ENCODE assay signal across 8 cellular contexts in genomic region chr10:128125944-128126764, GRCh38. TPM values are rescaled to one million over a fixed set of nuclear protein-coding genes. Genes with fewer than 3 reads are reported as not detected.
A peak's percentile ranks its signal among the peaks of the same experiment; 100 is the strongest.
DNase-seq lines count a peak whose midpoint lies in the region; ATAC-seq and TF ChIP-seq lines count a peak whose summit lies in the region.

MKI67 (minus strand) TSS chr10:128126423; CDS start chr10:128125667, 756 bp downstream.

- H3K4me1 ChIP-seq in thymus (ENCODE audit: control insufficient read depth, insufficient read depth, low read length), result peaks cover 14% of the 10 kb centered on the region

- no peaks in the 10 kb centered on the region for H3K9me3 Mint-ChIP-seq in osteocyte (ENCODE audit: unreplicated experiment)

- no peaks in the 10 kb centered on the region for H3K27me3 ChIP-seq in thymus (ENCODE audit: control insufficient read depth, insufficient read depth)

- H3K27ac Mint-ChIP-seq in osteocyte (ENCODE audit: unreplicated experiment), result peak within 1 kb of the TSS; percentile 23

- peaks cover 32% of the 10 kb centered on the region for H3K4me1 Mint-ChIP-seq in osteocyte (ENCODE audit: unreplicated experiment)

- peak within 1 kb of the TSS; percentile 53 for H3K27ac ChIP-seq in thymus (ENCODE audit: low read depth)

- peak; percentile 96 for DNase-seq in GM10266 (ENCODE audit: extremely low spot score)
- peak; percentile 97 for DNase-seq in NAMALWA (ENCODE audit: low spot score)
- peak; percentile 85 for DNase-seq in activated naive CD4-positive, alpha-beta T cell treated with anti-CD3 and anti-CD28 coated beads, Interleukin-2, amount 50 U/mL, for 16 hours
- DNase-seq in head of caudate nucleus, result peak; percentile 44 to 88 (median 76)
- DNase-seq in osteocyte (ENCODE audit: extremely low spot score, unreplicated experiment), result peak; percentile 92

- intact Hi-C loops in head of caudate nucleus (cut with DNase I), result no loop called here

- ATAC-seq in HG02571 (IDR thresholded peaks at IDR 0.05; ENCODE audit: unreplicated experiment) (peak; percentile 82), SK-N-SH treated with all-trans-retinoic acid at 6 μM for 48 hours (peak; percentile 91)

- peaks cover 4% of the 10 kb centered on the region for H3K36me3 ChIP-seq in thymus (ENCODE audit: control insufficient read depth, insufficient read depth)

- H3K4me3 ChIP-seq in thymus (ENCODE audit: low read length), result peak within 1 kb of the TSS; percentile 76

- H3K4me3 Mint-ChIP-seq in osteocyte (ENCODE audit: unreplicated experiment), result peak within 1 kb of the TSS; percentile 88

- no peaks in the 10 kb centered on the region for H3K27me3 Mint-ChIP-seq in osteocyte (ENCODE audit: unreplicated experiment)

- no peaks in the 10 kb centered on the region for H3K36me3 Mint-ChIP-seq in osteocyte (ENCODE audit: unreplicated experiment)

- no peak for TF ChIP-seq CTCF in GM10266 (IDR thresholded peaks at IDR 0.05; ENCODE audit: control insufficient read depth, insufficient read depth, low read depth, missing control alignments)
- no peak for TF ChIP-seq CTCF in osteocyte (IDR thresholded peaks at IDR 0.05)

- WGBS in thymus, result under 1% methylated on average over 95 of the region's 95 CpGs

- H3K9me3 ChIP-seq in thymus (ENCODE audit: control insufficient read depth), result no peaks in the 10 kb centered on the region

TF ChIP-seq in SK-N-SH treated with all-trans-retinoic acid at 6 μM for 48 hours, 23 proteins besides CTCF, POLR2A, EP300 and RAD21:
- no peak for TF ChIP-seq BACH2 (CRISPR knock-in tag; IDR thresholded peaks at IDR 0.05; ENCODE audit: borderline replicate concordance)
- TF ChIP-seq GLIS3 (CRISPR knock-in tag; IDR thresholded peaks at IDR 0.05), result no peak
- no peak for TF ChIP-seq ESRRG (CRISPR knock-in tag; IDR thresholded peaks at IDR 0.05)
- TF ChIP-seq TSHZ2 (CRISPR knock-in tag; IDR thresholded peaks at IDR 0.05), result no peak
- TF ChIP-seq ZFP30 (CRISPR knock-in tag; IDR thresholded peaks at IDR 0.05), result no peak
- TF ChIP-seq CSDC2 (CRISPR knock-in tag; IDR thresholded peaks at IDR 0.05), result no peak
- TF ChIP-seq RARB (CRISPR knock-in tag; IDR thresholded peaks at IDR 0.05), result no peak
- TF ChIP-seq OSR1 (CRISPR knock-in tag; IDR thresholded peaks at IDR 0.05), result no peak
- TF ChIP-seq TCF4 (CRISPR knock-in tag; IDR thresholded peaks at IDR 0.05; ENCODE audit: borderline replicate concordance), result no peak
- no peak for TF ChIP-seq ZNF70 (CRISPR knock-in tag; IDR thresholded peaks at IDR 0.05)
- TF ChIP-seq ZNF565 (CRISPR knock-in tag; conservative IDR thresholded peaks at IDR 0.05; ENCODE audit: low read depth), result no peak
- TF ChIP-seq, protein P1, sequence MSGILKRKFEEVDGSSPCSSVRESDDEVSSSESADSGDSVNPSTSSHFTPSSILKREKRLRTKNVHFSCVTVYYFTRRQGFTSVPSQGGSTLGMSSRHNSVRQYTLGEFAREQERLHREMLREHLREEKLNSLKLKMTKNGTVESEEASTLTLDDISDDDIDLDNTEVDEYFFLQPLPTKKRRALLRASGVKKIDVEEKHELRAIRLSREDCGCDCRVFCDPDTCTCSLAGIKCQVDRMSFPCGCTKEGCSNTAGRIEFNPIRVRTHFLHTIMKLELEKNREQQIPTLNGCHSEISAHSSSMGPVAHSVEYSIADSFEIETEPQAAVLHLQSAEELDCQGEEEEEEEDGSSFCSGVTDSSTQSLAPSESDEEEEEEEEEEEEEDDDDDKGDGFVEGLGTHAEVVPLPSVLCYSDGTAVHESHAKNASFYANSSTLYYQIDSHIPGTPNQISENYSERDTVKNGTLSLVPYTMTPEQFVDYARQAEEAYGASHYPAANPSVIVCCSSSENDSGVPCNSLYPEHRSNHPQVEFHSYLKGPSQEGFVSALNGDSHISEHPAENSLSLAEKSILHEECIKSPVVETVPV (CRISPR knock-in tag; IDR thresholded peaks at IDR 0.05), result no peak
- no peak for TF ChIP-seq ZFP3 (CRISPR knock-in tag; IDR thresholded peaks at IDR 0.05)
- no peak for TF ChIP-seq ARNTL (CRISPR knock-in tag; IDR thresholded peaks at IDR 0.05; ENCODE audit: borderline replicate concordance, low read depth)
- TF ChIP-seq ZC3H10 (CRISPR knock-in tag; IDR thresholded peaks at IDR 0.05), result no peak

RNA-seq across cellular contexts. Expression of gene MKI67, which starts in this region (rescaled TPM):
- 19.3 and 25.1 TPM in 2 replicates for total RNA-seq in osteocyte
- 3.9 TPM for polyA plus RNA-seq in thymus

Comparison
In these comparisons a context has a peak if more than half of its experiments do, and no peak if none do; other contexts are left out.
1. Peak in every context shown above with its lines: DNase-seq, ATAC-seq, H3K4me3 ChIP-seq and H3K27ac ChIP-seq.